Comparison of ENCODE assay signal across 1 cellular context in genomic region chr15:47812436-47813109, GRCh38.
TF ChIP-seq lines count a peak whose summit lies in the region.

No MANE protein-coding gene starts in this region.

TF ChIP-seq in GM23338, 12 proteins besides CTCF, POLR2A, EP300 and RAD21 (continued from another document):
- TF ChIP-seq NANOG (IDR thresholded peaks at IDR 0.05; ENCODE audit: borderline replicate concordance), result no peak
- no peak for TF ChIP-seq JUNB (IDR thresholded peaks at IDR 0.05; ENCODE audit: unreplicated experiment)
- no peak for TF ChIP-seq CREB1 (CRISPR knock-in tag; IDR thresholded peaks at IDR 0.05; ENCODE audit: low read depth)
TF ChIP-seq in GM23338: peak in this region for 0.
